21 cellular contexts compared by ENCODE assay signal in genomic region chr2:65452150-65452895, GRCh38. TPM values are rescaled to one million over a fixed set of nuclear protein-coding genes. Genes with fewer than 3 reads are reported as not detected.
DNase-seq lines count a peak whose midpoint lies in the region; ATAC-seq and TF ChIP-seq lines count a peak whose summit lies in the region.
"Had no signal": no experiment of that assay in that cellular context is flagged by ENCODE, and none has a peak within 500 bp of the region (broad histone marks: within the 10 kb centered on the region; RNA-seq: fewer than 3 reads in every experiment).

No MANE protein-coding gene starts in this region.

- ATAC-seq in GM18870 (IDR thresholded peaks at IDR 0.05; ENCODE audit: unreplicated experiment) = no peak
- ATAC-seq: GM23338, HCT116, HepG2 had no signal

- H3K23ac ChIP-seq in mesendoderm (ENCODE audit: low read length) = no peak overlapping the region

- no peak overlapping the region for H2BK15ac ChIP-seq in mesendoderm (replicated peaks; ENCODE audit: low read depth)

- DNase-seq in COLO668 (lab: John Stamatoyannopoulos, UW; ENCODE audit: unreplicated experiment) (peak; percentile 23), HT-29 (ENCODE audit: low spot score) (peak; percentile 70), epithelial cell of esophagus (ENCODE audit: low read depth) (peak; percentile 87), mesendoderm (peak; percentile 53), medulla oblongata (ENCODE audit: extremely low spot score) (no peak), NCI-H1048 (lab: John Stamatoyannopoulos, UW) (no peak), left ventricle myocardium inferior (no peak)
- DNase-seq: COR-L47, KG1, MV-4-11, NCI-H1417, NCI-H187 treated with DMSO at 0.1 percent for 48 hours, NCI-H345, NCI-H524 treated with DMSO at 0.1 percent for 48 hours, Peyer's patch, Right ventricle myocardium superior, SK-N-SH had no signal

- no peak overlapping the region for H2BK120ac ChIP-seq in mesendoderm (ENCODE audit: low read depth, low read length)

- no peak overlapping the region for H3K4me2 ChIP-seq in mesendoderm (ENCODE audit: low read length)
- H3K4me2 ChIP-seq: GM23338, SK-N-SH had no signal

- H3K36me3 ChIP-seq in mesendoderm (ENCODE audit: control insufficient read depth, insufficient read depth, low read length) = no peaks in the 10 kb centered on the region
- no peaks in the 10 kb centered on the region for H3K36me3 ChIP-seq in left ventricle myocardium inferior
- H3K36me3 ChIP-seq: Peyer's patch had no signal

- intact Hi-C loops in left ventricle myocardium inferior (cut with micrococcal nuclease) = no loop called here

- no CpG with 5 or more reads among the region's 5 CpGs for WGBS in mesendoderm (ENCODE audit: extremely low coverage, insufficient coverage, low lambda C conversion rate)

- TF ChIP-seq CTCF in epithelial cell of esophagus (IDR thresholded peaks at IDR 0.05; ENCODE audit: insufficient read depth, low read depth, low read length, missing control alignments) (no peak), left ventricle myocardium inferior (IDR thresholded peaks at IDR 0.05; ENCODE audit: borderline replicate concordance) (no peak)

- H3K79me1 ChIP-seq in mesendoderm (ENCODE audit: low read length) = no peaks in the 10 kb centered on the region

- H3K79me2 ChIP-seq in mesendoderm (ENCODE audit: control insufficient read depth, insufficient read depth, low read length) = no peaks in the 10 kb centered on the region

- H2BK5ac ChIP-seq in mesendoderm (ENCODE audit: low read length) = no peak overlapping the region

- H4K5ac ChIP-seq in mesendoderm (ENCODE audit: low read length) = no peak overlapping the region

- H3K27me3 ChIP-seq in mesendoderm (ENCODE audit: insufficient read depth, low read length, poor library complexity) (no peaks in the 10 kb centered on the region), left ventricle myocardium inferior (ENCODE audit: low read depth) (no peaks in the 10 kb centered on the region)
- H3K27me3 ChIP-seq: Peyer's patch had no signal

- no peak overlapping the region for H3K9ac ChIP-seq in mesendoderm (ENCODE audit: low read length)
- H3K9ac ChIP-seq: SK-N-SH had no signal

- peaks cover 6% of the 10 kb centered on the region for H3K9me3 ChIP-seq in left ventricle myocardium inferior (replicated peaks)
- H3K9me3 ChIP-seq: Peyer's patch had no signal

- no peak overlapping the region for H3K27ac ChIP-seq in mesendoderm (ENCODE audit: low read depth, low read length)
- H3K27ac ChIP-seq in left ventricle myocardium inferior (replicated peaks) = no peak overlapping the region
- H3K27ac ChIP-seq: Peyer's patch had no signal

- no peaks in the 10 kb centered on the region for H3K4me1 ChIP-seq in mesendoderm (ENCODE audit: control insufficient read depth, low read depth, low read length)
- H3K4me1 ChIP-seq in left ventricle myocardium inferior = no peaks in the 10 kb centered on the region
- H3K4me1 ChIP-seq: Peyer's patch had no signal

- no peak overlapping the region for H3K4ac ChIP-seq in mesendoderm (ENCODE audit: low read depth, low read length)

- H3K4me3 ChIP-seq in epithelial cell of esophagus (ENCODE audit: low read length) (no peak overlapping the region), mesendoderm (ENCODE audit: low read length) (no peak overlapping the region), left ventricle myocardium inferior (no peak overlapping the region)
- H3K4me3 ChIP-seq: GM23338, Peyer's patch had no signal

- no peak overlapping the region for H3K18ac ChIP-seq in mesendoderm (ENCODE audit: low read length)

- H3K56ac ChIP-seq in mesendoderm (ENCODE audit: low read length) = no peak overlapping the region

- H2AK5ac ChIP-seq in mesendoderm (ENCODE audit: low read length) = no peak overlapping the region

- no peak overlapping the region for H4K8ac ChIP-seq in mesendoderm (ENCODE audit: low read depth, low read length)

RNA-seq across cellular contexts. Expression of gene SPRED2, which starts 19.9 kb away (rescaled TPM):
- total RNA-seq in HT-29 (2014; rRNA removed; shearing (Covaris generic)) = 18.1 and 20.1 TPM in 2 replicates
- 14.8 TPM for polyA plus RNA-seq in mesendoderm (2013, experiment 1 of 2)
- polyA plus RNA-seq in mesendoderm (2013, experiment 2 of 2) = 14.5 TPM
- total RNA-seq in left ventricle myocardium inferior = 18.9 TPM

Comparison
In these comparisons a context has a peak if more than half of its experiments do, and no peak if none do; other contexts are left out.
1. DNase-seq: peak in COLO668 (single experiment), HT-29 (single experiment), epithelial cell of esophagus (single experiment) and mesendoderm (single experiment); none in medulla oblongata (single experiment), NCI-H1048 (single experiment) and left ventricle myocardium inferior (single experiment).